28 cellular contexts compared by ENCODE assay signal in genomic region chr5:149623473-149623872, GRCh38. TPM values are rescaled to one million over a fixed set of nuclear protein-coding genes. Genes with fewer than 3 reads are reported as not detected.
"Had no signal": no experiment of that assay in that cellular context is flagged by ENCODE, and none has a peak within 500 bp of the region (broad histone marks: within the 10 kb centered on the region; RNA-seq: fewer than 3 reads in every experiment).

No MANE protein-coding gene starts in this region.

- FAIRE-seq: endometrium, islet of Langerhans, keratinocyte had no signal

- H3K4me1 ChIP-seq: colonic mucosa, gastrocnemius medialis, left lung had no signal

- H3K4me3 ChIP-seq: colonic mucosa, esophagus squamous epithelium, gastrocnemius medialis, heart right ventricle, left lung, lower lobe of right lung had no signal

- H3K9me3 ChIP-seq: colonic mucosa, esophagus squamous epithelium, gastrocnemius medialis, heart right ventricle, left lung, lower lobe of right lung had no signal

- H3K36me3 ChIP-seq: colonic mucosa had no signal

- DNase-seq: colonic mucosa; cortex of kidney; effector CD8-positive, alpha-beta T cell; effector memory CD8-positive, alpha-beta T cell; endodermal cell; erythroblast; esophagus squamous epithelium; foreskin fibroblast; foreskin melanocyte; gastrocnemius medialis; glutamatergic neuron; head of caudate nucleus; heart right ventricle; hippocampal formation; left cardiac atrium; left lung; left ventricle myocardium superior; lower lobe of right lung; mesenchymal stem cell; midbrain; naive B cell; naive thymus-derived CD8-positive, alpha-beta T cell had no signal

- ATAC-seq: effector memory CD8-positive, alpha-beta T cell; esophagus mucosa; gastrocnemius medialis; heart right ventricle; left cardiac atrium; left lung; left ventricle myocardium superior; lower lobe of right lung; naive thymus-derived CD8-positive, alpha-beta T cell had no signal

- H3K27me3 ChIP-seq: colonic mucosa, esophagus squamous epithelium, gastrocnemius medialis, heart right ventricle, left lung had no signal

- H3K27ac ChIP-seq: colonic mucosa, epithelial cell of prostate, esophagus squamous epithelium, gastrocnemius medialis, heart right ventricle, left lung, lower lobe of right lung had no signal

RNA-seq across cellular contexts. Expression of gene ARHGEF37, which starts 42.2 kb away (rescaled TPM):
- total RNA-seq: mononuclear cell had no signal
- polyA plus RNA-seq: naive thymus-derived CD8-positive, alpha-beta T cell had no signal
